ENCODE assay signal across 14 cellular contexts in the genomic region with DNA sequence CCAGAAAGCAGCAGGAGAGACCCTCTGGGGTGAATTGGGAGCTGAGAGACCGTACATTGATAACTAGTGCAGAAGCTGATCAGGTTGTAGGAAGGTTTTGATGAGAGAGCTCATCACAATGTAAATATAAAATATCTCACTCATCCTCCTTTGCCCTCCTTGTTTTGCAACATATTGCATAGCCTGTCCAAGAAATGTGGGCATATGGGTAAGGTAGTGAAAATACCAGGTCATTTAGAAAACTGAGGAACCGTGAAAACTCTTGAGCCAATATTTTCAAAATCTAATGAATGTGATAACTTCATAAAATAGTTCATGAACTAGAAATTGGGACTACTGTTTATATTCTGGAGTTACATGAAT. TPM values are rescaled to one million over a fixed set of nuclear protein-coding genes. Genes with fewer than 3 reads are reported as not detected.
DNase-seq lines count a peak whose midpoint lies in the region; ATAC-seq, FAIRE-seq and TF ChIP-seq lines count a peak whose summit lies in the region.
"Had no signal": no experiment of that assay in that cellular context is flagged by ENCODE, and none has a peak within 500 bp of the region (broad histone marks: within the 10 kb centered on the region; RNA-seq: fewer than 3 reads in every experiment).

No MANE protein-coding gene starts in this region.

- H3K36me3 Mint-ChIP-seq in CD8-positive, alpha-beta memory T cell, result no peaks in the 10 kb centered on the region

- FAIRE-seq in HepG2 (lab: Jason Lieb, UNC) (no peak), K562 (lab: Jason Lieb, UNC) (no peak)
- FAIRE-seq: endometrium had no signal

- H3K4me3 Mint-ChIP-seq in CD8-positive, alpha-beta memory T cell, result no peak overlapping the region
- H3K4me3 Mint-ChIP-seq: activated CD4-positive, alpha-beta T cell treated with anti-CD3 and anti-CD28 coated beads for 36 hours had no signal

- TF ChIP-seq EP300 in HepG2 (IDR thresholded peaks at IDR 0.05; ENCODE audit: low read depth in 2 of 2, low read length in 2 of 2) (no peak), HepG2 (CRISPR knock-in tag; IDR thresholded peaks at IDR 0.05; ENCODE audit: borderline replicate concordance) (no peak), K562 (IDR thresholded peaks at IDR 0.05; ENCODE audit: low read length) (no peak)

- H3K9me3 Mint-ChIP-seq in CD8-positive, alpha-beta memory T cell, result no peaks in the 10 kb centered on the region

- H3K27ac ChIP-seq in HepG2 (ENCODE audit: extremely low read length, insufficient read depth, low read length) (no peak overlapping the region), right lobe of liver (no peak overlapping the region), HUES48 (ENCODE audit: low read depth, low read length) (peak overlapping the region; percentile 90), K562 (ENCODE audit: extremely low read depth, low read depth, low read length) (peak overlapping the region; percentile 87; the same call in 2 of the 3 replicates)
- H3K27ac ChIP-seq in CD8-positive, alpha-beta memory T cell (ENCODE audit: low read depth, low read length), result no peak overlapping the region
- H3K27ac ChIP-seq: lower lobe of right lung had no signal

- no peaks in the 10 kb centered on the region for H4K20me1 ChIP-seq in HepG2 (ENCODE audit: insufficient read depth, low read length)
- H4K20me1 ChIP-seq in K562 (replicated peaks; ENCODE audit: control insufficient read depth, insufficient read depth, low read length), result no peaks in the 10 kb centered on the region; the same call in 1 of the 2 replicates

- BruUV-seq in HepG2 (replicated peaks; lab: Mats Ljungman, UMichigan) (no TSS peak), K562 (replicated peaks; lab: Mats Ljungman, UMichigan) (no TSS peak)

- intact Hi-C loops in HepG2 (cut with micrococcal nuclease; ENCODE audit: unreplicated experiment) (loop anchor here (10.0 kb wide), 1 partner anchor 566 kb away; a partner anchor contains a TSS), right lobe of liver (cut with DNase I) (loop anchor here in 1 of 2 donors (5.0 kb wide), 1 partner anchor 283 kb away; no protein-coding TSS in a partner anchor), K562 (cut with micrococcal nuclease) (no loop called here)

- H3K9ac ChIP-seq in HepG2 (ENCODE audit: insufficient read depth, low read depth, low read length) (no peak overlapping the region), HUES48 (ENCODE audit: low read depth, low read length) (no peak overlapping the region), K562 (ENCODE audit: insufficient read depth in 1 of 2, low read depth in 2 of 2, low read length in 2 of 2) (0 out of 4 replicates have a peak overlapping the region, but pooled peaks of 1 of the 2 experiments have one; percentile 57)

- POLR2A ChIA-PET in HepG2 (lab: Yijun Ruan, JAX), result no interaction called here
- POLR2A ChIA-PET in K562 (lab: Yijun Ruan, JAX), result interaction anchor here (0.7 kb wide), 1 partner anchor 180 kb away, joined by 3 read pairs; no protein-coding TSS in a partner anchor
- POLR2A ChIA-PET in CD8-positive, alpha-beta memory T cell (lab: Charles Lee), result no interaction called here

- 0% methylated on average over 2 of the region's 2 CpGs for WGBS in HepG2 (ENCODE audit: low lambda C conversion rate)
- 14% methylated on average over 2 of the region's 2 CpGs for WGBS in right lobe of liver (ENCODE audit: insufficient coverage, low coverage, low lambda C conversion rate, missing lambda C conversion rate)
- 21% methylated on average over 2 of the region's 2 CpGs for WGBS in K562 (ENCODE audit: insufficient coverage, low coverage, missing lambda C conversion rate)

- DNase-seq in HepG2 (ENCODE audit: low spot score), result no peak
- no peak for DNase-seq in right lobe of liver
- no peak for DNase-seq in K562 (ENCODE audit: extremely low read depth in 1 of 4, low spot score in 3 of 4)
- no peak for DNase-seq in DMS153 (lab: John Stamatoyannopoulos, UW)
- DNase-seq in CD8-positive, alpha-beta memory T cell, result no peak
- DNase-seq in cerebellar cortex (ENCODE audit: low spot score), result no peak
- DNase-seq in HPDE6-E6E7 (ENCODE audit: extremely low spot score), result no peak
- DNase-seq: lower lobe of right lung, NCI-H1436 treated with DMSO at 0.1 percent for 48 hours had no signal

- H3K27me3 ChIP-seq in HepG2 (ENCODE audit: control insufficient read depth in 1 of 2, insufficient read depth in 2 of 2, low read length in 2 of 2), result no peaks in the 10 kb centered on the region
- H3K27me3 ChIP-seq in right lobe of liver, result no peaks in the 10 kb centered on the region
- no peaks in the 10 kb centered on the region for H3K27me3 ChIP-seq in HUES48 (ENCODE audit: control insufficient read depth, insufficient read depth, low read length)
- no peaks in the 10 kb centered on the region for H3K27me3 ChIP-seq in K562 (ENCODE audit: control insufficient read depth in 2 of 2, insufficient read depth in 2 of 2, low read length in 2 of 2)
- H3K27me3 ChIP-seq in CD8-positive, alpha-beta memory T cell (ENCODE audit: insufficient read depth, low read length, poor library complexity, severe bottlenecking), result no peaks in the 10 kb centered on the region

- H3K4me1 ChIP-seq in HepG2 (ENCODE audit: insufficient read depth, low read length) (peaks cover 31% of the 10 kb centered on the region), right lobe of liver (no peaks in the 10 kb centered on the region), HUES48 (ENCODE audit: control insufficient read depth, insufficient read depth, low read length) (peaks cover 23% of the 10 kb centered on the region), K562 (replicated peaks in 1 of 2; ENCODE audit: control insufficient read depth in 2 of 2, insufficient read depth in 2 of 2, low read length in 2 of 2) (peaks cover 6 to 24% of the 10 kb centered on the region in 2 experiments; a peak in 4 of 5 replicates)
- H3K4me1 ChIP-seq in CD8-positive, alpha-beta memory T cell (ENCODE audit: insufficient read depth, low read length), result no peaks in the 10 kb centered on the region
- H3K4me1 ChIP-seq: lower lobe of right lung had no signal

- no peak for TF ChIP-seq POLR2A in HepG2 (IDR thresholded peaks at IDR 0.05; ENCODE audit: insufficient read depth in 1 of 2, low read depth in 2 of 2, low read length in 2 of 2)
- TF ChIP-seq POLR2A in right lobe of liver (IDR thresholded peaks at IDR 0.05), result no peak
- no peak for TF ChIP-seq POLR2A in K562 (conservative IDR thresholded peaks at IDR 0.05)

- TF ChIP-seq RAD21 in HepG2 (CRISPR knock-in tag; IDR thresholded peaks at IDR 0.05), result no peak
- no peak for TF ChIP-seq RAD21 in K562 (CRISPR knock-in tag; conservative IDR thresholded peaks at IDR 0.05 in 1 of 2, IDR thresholded peaks at IDR 0.05 in 1 of 2)

- CTCF ChIA-PET in HepG2 (lab: Yijun Ruan, JAX; ENCODE audit: low intra/inter-chr PET ratio, low total read pairs) (no interaction called here), K562 (lab: Yijun Ruan, JAX; ENCODE audit: low intra/inter-chr PET ratio) (no interaction called here)
- CTCF ChIA-PET in CD8-positive, alpha-beta memory T cell (lab: Charles Lee), result no interaction called here

- no peaks in the 10 kb centered on the region for H3K9me1 ChIP-seq in K562 (ENCODE audit: control insufficient read depth, insufficient read depth, low read length)

- in situ Hi-C loops in HepG2 (cut with HindIII; ENCODE audit: extremely low pct_ligation_motif_present, low pct_unique_long_range_greater_than_20kb) (no loop called here), K562 (cut with MboI) (no loop called here)

- no peak for TF ChIP-seq CTCF in HepG2 (CRISPR knock-in tag; IDR thresholded peaks at IDR 0.05)
- no peak for TF ChIP-seq CTCF in right lobe of liver (IDR thresholded peaks at IDR 0.05)
- no peak for TF ChIP-seq CTCF in K562 (IDR thresholded peaks at IDR 0.05 in 2 of 3, conservative IDR thresholded peaks at IDR 0.05 in 1 of 3; ENCODE audit: insufficient read depth in 2 of 3, low read depth in 1 of 3, low read length in 3 of 3)

- no peaks in the 10 kb centered on the region for H3K27me3 Mint-ChIP-seq in CD8-positive, alpha-beta memory T cell

- H3K4me2 ChIP-seq in HepG2 (ENCODE audit: low read depth, low read length) (peak overlapping the region; percentile 59), K562 (ENCODE audit: insufficient read depth, low read length) (peak overlapping the region; percentile 48; the same call in 1 of the 2 replicates)

- H3K4me3 ChIP-seq in HepG2 (replicated peaks in 1 of 3; ENCODE audit: insufficient read depth in 1 of 3, low read depth in 2 of 3, low read length in 3 of 3), result no peak overlapping the region
- no peak overlapping the region for H3K4me3 ChIP-seq in right lobe of liver
- peak overlapping the region; percentile 5; the same call in 1 of the 2 replicates for H3K4me3 ChIP-seq in HUES48 (ENCODE audit: low read depth, low read length)
- no peak overlapping the region for H3K4me3 ChIP-seq in K562
- no peak overlapping the region for H3K4me3 ChIP-seq in CD8-positive, alpha-beta memory T cell (ENCODE audit: low read length)
- H3K4me3 ChIP-seq: lower lobe of right lung had no signal

- H3K9me3 ChIP-seq in HepG2 (ENCODE audit: low read length) (no peaks in the 10 kb centered on the region), right lobe of liver (no peaks in the 10 kb centered on the region), HUES48 (ENCODE audit: control insufficient read depth, insufficient read depth, low read length) (peaks cover 6% of the 10 kb centered on the region), K562 (replicated peaks; ENCODE audit: control insufficient read depth, insufficient read depth, low read depth, low read length) (peaks cover 2% of the 10 kb centered on the region; the same call in 1 of the 2 replicates)
- H3K9me3 ChIP-seq in CD8-positive, alpha-beta memory T cell (ENCODE audit: low read length), result no peaks in the 10 kb centered on the region
- H3K9me3 ChIP-seq: lower lobe of right lung had no signal

- no peaks in the 10 kb centered on the region for H3K79me2 ChIP-seq in HepG2 (ENCODE audit: insufficient read depth, low read length)
- H3K79me2 ChIP-seq in K562 (ENCODE audit: control insufficient read depth, insufficient read depth, low read length), result no peaks in the 10 kb centered on the region

- ATAC-seq in HepG2 (peak; percentile 16; the same call in 2 of the 3 replicates), right lobe of liver (no peak), K562 (no peak; the same call in 2 of the 3 replicates)

- H3K27ac Mint-ChIP-seq in CD8-positive, alpha-beta memory T cell, result peak overlapping the region in 1 of 8 donors; percentile 44
- H3K27ac Mint-ChIP-seq: activated CD4-positive, alpha-beta T cell treated with anti-CD3 and anti-CD28 coated beads for 36 hours had no signal

- H3K4me1 Mint-ChIP-seq in CD8-positive, alpha-beta memory T cell, result peaks cover 6 to 10% (median 9%) of the 10 kb centered on the region in 3 donors

- no peak overlapping the region for H2AFZ ChIP-seq in HepG2 (ENCODE audit: low read length)
- peak overlapping the region; percentile 86 for H2AFZ ChIP-seq in K562 (ENCODE audit: low read depth, low read length)

- no peaks in the 10 kb centered on the region for H3K36me3 ChIP-seq in HepG2 (replicated peaks in 1 of 2; ENCODE audit: control insufficient read depth in 1 of 2, insufficient read depth in 2 of 2, low read length in 2 of 2)
- no peaks in the 10 kb centered on the region for H3K36me3 ChIP-seq in right lobe of liver
- H3K36me3 ChIP-seq in HUES48 (ENCODE audit: control insufficient read depth, insufficient read depth, low read length), result no peaks in the 10 kb centered on the region
- no peaks in the 10 kb centered on the region for H3K36me3 ChIP-seq in K562 (ENCODE audit: control insufficient read depth, insufficient read depth, low read length)
- no peaks in the 10 kb centered on the region for H3K36me3 ChIP-seq in CD8-positive, alpha-beta memory T cell (ENCODE audit: insufficient read depth, low read length)
- H3K36me3 ChIP-seq: lower lobe of right lung had no signal

RNA-seq across cellular contexts. Expression of a gene that starts 31.4 kb away (rescaled TPM):
- total RNA-seq in HepG2 (2016; rRNA removed; fragmentation: Illumina TruSeq; extraction: Trizol) (2.5 and 8.1 TPM in 2 replicates), right lobe of liver (under 1 TPM; 0.12 to 0.55 (median 0.33) TPM), K562 (2014; rRNA removed) (3.0 and 3.9 TPM in 2 replicates), K562 (2014; rRNA removed; fragmentation: Illumina TruSeq; extraction: Trizol) (5.0 and 5.6 TPM in 2 replicates), K562 (2015; rRNA removed; fragmentation: Illumina TruSeq; extraction: Trizol) (3.8 and 4.3 TPM in 2 replicates), K562 (2021) (8.3 and 8.7 TPM in 2 replicates)
- 0.79 and 0.91 TPM in 2 replicates for total RNA-seq in HepG2 (2016; cell fraction: cytosol; rRNA removed; fragmentation: Illumina TruSeq; extraction: Trizol; ENCODE audit: low read depth)
- 1.6 and 6.8 TPM in 2 replicates for total RNA-seq in HepG2 (2016; cell fraction: insoluble cytoplasmic fraction; rRNA removed; fragmentation: Illumina TruSeq; extraction: Trizol)
- total RNA-seq in HepG2 (2016; cell fraction: membrane; rRNA removed; fragmentation: Illumina TruSeq; extraction: Trizol), result 1.9 and 2.9 TPM in 2 replicates
- total RNA-seq in HepG2 (2016; cell fraction: nucleus; rRNA removed; fragmentation: Illumina TruSeq; extraction: Trizol), result 4.2 and 4.6 TPM in 2 replicates
- polyA plus RNA-seq in HepG2 (2011; rRNA removed) (0.94 and 1.8 TPM in 2 replicates), K562 (2011; rRNA removed) (5.0 and 6.3 TPM in 2 replicates), K562 (2014; fragmentation: Illumina TruSeq; extraction: Trizol) (5.1 and 6.7 TPM in 2 replicates), K562 (2014; fragmentation: Nextera tagmentation; extraction: Ambion mirVana) (1 to 10 TPM; 3.2 to 3.9 TPM), K562 (2014; rRNA removed) (2.9 and 3.0 TPM in 2 replicates)
- polyA plus RNA-seq in HepG2 (2011; cell fraction: cytosol; rRNA removed), result 0.30 and 0.56 TPM in 2 replicates
- 0.92 and 1.2 TPM in 2 replicates for polyA plus RNA-seq in HepG2 (2011; cell fraction: nucleus; rRNA removed)
- polyA plus RNA-seq in HepG2 (2012), result 1.1 and 2.0 TPM in 2 replicates
- 0.14 and 0.19 TPM in 2 replicates for polyA plus RNA-seq in HepG2 (2016; cell fraction: cytosol; fragmentation: Illumina TruSeq; extraction: Trizol; ENCODE audit: low read depth)
- 5.7 and 6.0 TPM in 2 replicates for polyA plus RNA-seq in HepG2 (2016; cell fraction: insoluble cytoplasmic fraction; fragmentation: Illumina TruSeq; extraction: Trizol; ENCODE audit: low read depth)
- polyA plus RNA-seq in HepG2 (2016; cell fraction: membrane; fragmentation: Illumina TruSeq; extraction: Trizol; ENCODE audit: low read depth), result 0.69 and 0.83 TPM in 2 replicates
- 4.3 and 5.4 TPM in 2 replicates for polyA plus RNA-seq in HepG2 (2016; cell fraction: nucleus; fragmentation: Illumina TruSeq; extraction: Trizol; ENCODE audit: insufficient read depth, low read depth)
- polyA minus RNA-seq in HepG2 (2011; rRNA and poly(A)+ RNA removed; ENCODE audit: low replicate concordance), result 0.74 and 1.1 TPM in 2 replicates
- polyA minus RNA-seq in HepG2 (2011; cell fraction: cytosol; rRNA and poly(A)+ RNA removed), result 4.5 and 5.2 TPM in 2 replicates
- polyA minus RNA-seq in HepG2 (2011; cell fraction: nucleus; rRNA and poly(A)+ RNA removed), result 5.5 and 7.2 TPM in 2 replicates
- 5.3 and 26.8 TPM in 2 replicates for total RNA-seq in K562 (2011; cell fraction: chromatin; rRNA removed; ENCODE audit: low replicate concordance)
- 2.0 and 2.9 TPM in 2 replicates for total RNA-seq in K562 (2011; cell fraction: nucleolus; rRNA removed)
- total RNA-seq in K562 (2011; cell fraction: nucleoplasm; rRNA removed), result 7.3 and 11.8 TPM in 2 replicates
- polyA plus RNA-seq in K562 (2011; cell fraction: cytosol; rRNA removed), result 0.69 and 2.2 TPM in 2 replicates
- 4.1 and 5.6 TPM in 2 replicates for polyA plus RNA-seq in K562 (2011; cell fraction: nucleus; rRNA removed)
- 3.7 and 5.5 TPM in 2 replicates for polyA plus RNA-seq in K562 (2012)
- polyA minus RNA-seq in K562 (2011; rRNA and poly(A)+ RNA removed), result 8.2 and 9.4 TPM in 2 replicates
- 4.7 and 7.4 TPM in 2 replicates for polyA minus RNA-seq in K562 (2011; cell fraction: cytosol; rRNA and poly(A)+ RNA removed)
- polyA minus RNA-seq in K562 (2011; cell fraction: nucleus; rRNA and poly(A)+ RNA removed), result 5.7 and 9.4 TPM in 2 replicates
- total RNA-seq in CD8-positive, alpha-beta memory T cell, result 10 to 100 TPM; 10.1 to 10.6 TPM
- 1.1 TPM for polyA plus RNA-seq in CD8-positive, alpha-beta memory T cell

RNA-seq across cellular contexts. Expression of a gene that starts 31.5 kb away (rescaled TPM):
- not detected in 2 replicates for total RNA-seq in HepG2 (2016; rRNA removed; fragmentation: Illumina TruSeq; extraction: Trizol)
- total RNA-seq in HepG2 (2016; cell fraction: cytosol; rRNA removed; fragmentation: Illumina TruSeq; extraction: Trizol; ENCODE audit: low read depth), result not detected in 2 replicates
- total RNA-seq in HepG2 (2016; cell fraction: insoluble cytoplasmic fraction; rRNA removed; fragmentation: Illumina TruSeq; extraction: Trizol), result not detected in 2 replicates
- total RNA-seq in HepG2 (2016; cell fraction: membrane; rRNA removed; fragmentation: Illumina TruSeq; extraction: Trizol), result not detected in 2 replicates
- total RNA-seq in HepG2 (2016; cell fraction: nucleus; rRNA removed; fragmentation: Illumina TruSeq; extraction: Trizol), result not detected in 2 replicates
- not detected in 2 replicates for polyA plus RNA-seq in HepG2 (2011; rRNA removed)
- not detected in 2 replicates for polyA plus RNA-seq in HepG2 (2011; cell fraction: cytosol; rRNA removed)
- polyA plus RNA-seq in HepG2 (2011; cell fraction: nucleus; rRNA removed), result not detected in 2 replicates
- polyA plus RNA-seq in HepG2 (2012), result not detected in 2 replicates
- not detected in 2 replicates for polyA plus RNA-seq in HepG2 (2016; cell fraction: cytosol; fragmentation: Illumina TruSeq; extraction: Trizol; ENCODE audit: low read depth)
- not detected in 2 replicates for polyA plus RNA-seq in HepG2 (2016; cell fraction: insoluble cytoplasmic fraction; fragmentation: Illumina TruSeq; extraction: Trizol; ENCODE audit: low read depth)
- polyA plus RNA-seq in HepG2 (2016; cell fraction: membrane; fragmentation: Illumina TruSeq; extraction: Trizol; ENCODE audit: low read depth), result not detected in 2 replicates
- not detected in 2 replicates for polyA plus RNA-seq in HepG2 (2016; cell fraction: nucleus; fragmentation: Illumina TruSeq; extraction: Trizol; ENCODE audit: insufficient read depth, low read depth)
- polyA minus RNA-seq in HepG2 (2011; rRNA and poly(A)+ RNA removed; ENCODE audit: low replicate concordance), result not detected in 2 replicates
- not detected in 2 replicates for polyA minus RNA-seq in HepG2 (2011; cell fraction: cytosol; rRNA and poly(A)+ RNA removed)
- polyA minus RNA-seq in HepG2 (2011; cell fraction: nucleus; rRNA and poly(A)+ RNA removed), result not detected in 2 replicates
- total RNA-seq in right lobe of liver, result not detected
- not detected in 2 replicates for total RNA-seq in K562 (2011; cell fraction: chromatin; rRNA removed; ENCODE audit: low replicate concordance)
- not detected in 2 replicates for total RNA-seq in K562 (2011; cell fraction: nucleolus; rRNA removed)
- total RNA-seq in K562 (2011; cell fraction: nucleoplasm; rRNA removed), result not detected in 2 replicates
- not detected in 2 replicates for total RNA-seq in K562 (2014; rRNA removed)
- not detected in 2 replicates for total RNA-seq in K562 (2014; rRNA removed; fragmentation: Illumina TruSeq; extraction: Trizol)
- not detected in 2 replicates for total RNA-seq in K562 (2015; rRNA removed; fragmentation: Illumina TruSeq; extraction: Trizol)
- not detected in 2 replicates for total RNA-seq in K562 (2021)
- polyA plus RNA-seq in K562 (2011; rRNA removed), result not detected in 2 replicates
- not detected in 2 replicates for polyA plus RNA-seq in K562 (2011; cell fraction: cytosol; rRNA removed)
- polyA plus RNA-seq in K562 (2011; cell fraction: nucleus; rRNA removed), result not detected in 2 replicates
- 0.10 TPM in 1 of 2 replicates, not detected in the other for polyA plus RNA-seq in K562 (2012)
- polyA plus RNA-seq in K562 (2014; fragmentation: Illumina TruSeq; extraction: Trizol), result not detected in 2 replicates
- under 1 TPM; 0.11 to 0.15 TPM for polyA plus RNA-seq in K562 (2014; fragmentation: Nextera tagmentation; extraction: Ambion mirVana)
- polyA plus RNA-seq in K562 (2014; rRNA removed), result not detected in 2 replicates
- not detected in 2 replicates for polyA minus RNA-seq in K562 (2011; rRNA and poly(A)+ RNA removed)
- polyA minus RNA-seq in K562 (2011; cell fraction: cytosol; rRNA and poly(A)+ RNA removed), result not detected in 2 replicates
- polyA minus RNA-seq in K562 (2011; cell fraction: nucleus; rRNA and poly(A)+ RNA removed), result not detected in 2 replicates
- under 1 TPM in 1 of 2 experiments, not detected in 1; 0.46 TPM for total RNA-seq in CD8-positive, alpha-beta memory T cell
- not detected for polyA plus RNA-seq in CD8-positive, alpha-beta memory T cell
- total RNA-seq: lower lobe of right lung, omental fat pad, ureter had no signal

Comparison
In these comparisons a context has a peak if more than half of its experiments do, and no peak if none do; other contexts are left out.
1. H3K27ac ChIP-seq: peak in HUES48 (single experiment) and K562 (single experiment); none in HepG2 (single experiment), right lobe of liver (0 of 3) and CD8-positive, alpha-beta memory T cell (single experiment).